ENCODE assay signal across 1 cellular context in genomic region chrX:153627675-153628111, GRCh38.
TF ChIP-seq lines count a peak whose summit lies in the region.

No MANE protein-coding gene starts in this region.

TF ChIP-seq in HepG2, 621 proteins besides CTCF, POLR2A, EP300 and RAD21 (continued from another document and continues in another):
- no peak for TF ChIP-seq ARHGAP35 (CRISPR knock-in tag; IDR thresholded peaks at IDR 0.05; ENCODE audit: borderline replicate concordance)
- TF ChIP-seq NFE2L2 (IDR thresholded peaks at IDR 0.05; ENCODE audit: low read length), result no peak
- no peak for TF ChIP-seq NFKBIZ (CRISPR knock-in tag; IDR thresholded peaks at IDR 0.05)
- TF ChIP-seq TAF1 (CRISPR knock-in tag; IDR thresholded peaks at IDR 0.05), result peak; percentile 73
- TF ChIP-seq POLR2AphosphoS2 (IDR thresholded peaks at IDR 0.05; ENCODE audit: low read depth, low read length), result no peak
- TF ChIP-seq GPN1 (CRISPR knock-in tag; IDR thresholded peaks at IDR 0.05; ENCODE audit: borderline replicate concordance), result no peak
- TF ChIP-seq MYC (CRISPR knock-in tag; IDR thresholded peaks at IDR 0.05; ENCODE audit: borderline replicate concordance), result peak; percentile 90
- 0 out of 2 replicates have a peak, but pooled peaks have one; percentile 24 for TF ChIP-seq E2F5 (CRISPR knock-in tag; conservative IDR thresholded peaks at IDR 0.05)
- peak; percentile 65 for TF ChIP-seq ZFP91 (CRISPR knock-in tag; IDR thresholded peaks at IDR 0.05; ENCODE audit: borderline replicate concordance)
- no peak for TF ChIP-seq RAD51 (IDR thresholded peaks at IDR 0.05; ENCODE audit: borderline replicate concordance)
- TF ChIP-seq MAZ (IDR thresholded peaks at IDR 0.05; ENCODE audit: borderline replicate concordance, low read depth, low read length), result 0 out of 2 replicates have a peak, but pooled peaks have one; percentile 26
- TF ChIP-seq MAZ (CRISPR knock-in tag; IDR thresholded peaks at IDR 0.05; ENCODE audit: low read depth), result 0 out of 2 replicates have a peak, but pooled peaks have one; percentile 23
- no peak; the same call in 1 of the 2 replicates for TF ChIP-seq RFXANK (CRISPR knock-in tag; IDR thresholded peaks at IDR 0.05)
- TF ChIP-seq PCBP2 (optimal IDR thresholded peaks at IDR 0.05; ENCODE audit: low read depth, low read length, poor library complexity, severe bottlenecking), result no peak
- TF ChIP-seq IRF2 (CRISPR knock-in tag; IDR thresholded peaks at IDR 0.05), result peak; percentile 55; the same call in 1 of the 2 replicates
- TF ChIP-seq ZNF512B (CRISPR knock-in tag; IDR thresholded peaks at IDR 0.05; ENCODE audit: borderline replicate concordance), result no peak
- TF ChIP-seq SP140L (CRISPR knock-in tag; IDR thresholded peaks at IDR 0.05; ENCODE audit: borderline replicate concordance), result no peak
- no peak for TF ChIP-seq ZNF362 (CRISPR knock-in tag; IDR thresholded peaks at IDR 0.05; ENCODE audit: borderline replicate concordance)
- TF ChIP-seq KLF15 (CRISPR knock-in tag; IDR thresholded peaks at IDR 0.05; ENCODE audit: borderline replicate concordance), result no peak
- TF ChIP-seq SMARCE1 (IDR thresholded peaks at IDR 0.05; ENCODE audit: borderline replicate concordance), result no peak
- no peak; the same call in 1 of the 2 replicates for TF ChIP-seq AHDC1 (CRISPR knock-in tag; IDR thresholded peaks at IDR 0.05; ENCODE audit: borderline replicate concordance)
- TF ChIP-seq IKZF4 (CRISPR knock-in tag; IDR thresholded peaks at IDR 0.05; ENCODE audit: borderline replicate concordance, low read depth, not compliant biosample characterization), result no peak
- 0 out of 2 replicates have a peak, but pooled peaks have one; percentile 51 for TF ChIP-seq ZSCAN9 (CRISPR knock-in tag; IDR thresholded peaks at IDR 0.05; ENCODE audit: borderline replicate concordance)
- TF ChIP-seq NKX3-1 (CRISPR knock-in tag; IDR thresholded peaks at IDR 0.05), result 0 out of 2 replicates have a peak, but pooled peaks have one; percentile 64
- TF ChIP-seq RCOR2 (CRISPR knock-in tag; IDR thresholded peaks at IDR 0.05), result no peak
- peak; percentile 82 for TF ChIP-seq SALL1 (CRISPR knock-in tag; IDR thresholded peaks at IDR 0.05)
- no peak for TF ChIP-seq PLRG1 (conservative IDR thresholded peaks at IDR 0.05)
- TF ChIP-seq STAT5B (CRISPR knock-in tag; IDR thresholded peaks at IDR 0.05), result no peak
- TF ChIP-seq SSRP1 (CRISPR knock-in tag; IDR thresholded peaks at IDR 0.05), result peak; percentile 48; the same call in 1 of the 2 replicates
- TF ChIP-seq ZNF510 (CRISPR knock-in tag; IDR thresholded peaks at IDR 0.05; ENCODE audit: low read depth), result no peak
- TF ChIP-seq PITX1 (CRISPR knock-in tag; IDR thresholded peaks at IDR 0.05), result peak; percentile 74; the same call in 1 of the 2 replicates
- TF ChIP-seq ZNF414 (CRISPR knock-in tag; IDR thresholded peaks at IDR 0.05), result no peak; the same call in 1 of the 2 replicates
- TF ChIP-seq HNRNPL (IDR thresholded peaks at IDR 0.05; ENCODE audit: low read depth, low read length), result peak; percentile 94
- no peak; the same call in 1 of the 2 replicates for TF ChIP-seq ZBTB20 (CRISPR knock-in tag; IDR thresholded peaks at IDR 0.05; ENCODE audit: borderline replicate concordance, low read depth)
- no peak for TF ChIP-seq REXO4 (CRISPR knock-in tag; IDR thresholded peaks at IDR 0.05; ENCODE audit: borderline replicate concordance)
- no peak for TF ChIP-seq KMT2A (CRISPR knock-in tag; IDR thresholded peaks at IDR 0.05)
- TF ChIP-seq TEAD2 (CRISPR knock-in tag; IDR thresholded peaks at IDR 0.05), result peak; percentile 46; the same call in 1 of the 2 replicates
- peak; percentile 42 for TF ChIP-seq ZBTB10 (CRISPR knock-in tag; IDR thresholded peaks at IDR 0.05; ENCODE audit: borderline replicate concordance)
- no peak for TF ChIP-seq HMG20B (CRISPR knock-in tag; conservative IDR thresholded peaks at IDR 0.05)
- TF ChIP-seq ZMYM4 (CRISPR knock-in tag; IDR thresholded peaks at IDR 0.05), result peak; percentile 36; the same call in 1 of the 2 replicates
- TF ChIP-seq KAT7 (CRISPR knock-in tag; IDR thresholded peaks at IDR 0.05; ENCODE audit: borderline replicate concordance), result no peak
- no peak for TF ChIP-seq ATF3 (CRISPR knock-in tag; IDR thresholded peaks at IDR 0.05)
- TF ChIP-seq ZNF333 (CRISPR knock-in tag; IDR thresholded peaks at IDR 0.05; ENCODE audit: borderline replicate concordance), result no peak
- no peak; the same call in 1 of the 2 replicates for TF ChIP-seq ZC3H13 (CRISPR knock-in tag; IDR thresholded peaks at IDR 0.05)
- peak; percentile 95 for TF ChIP-seq AGO2 (optimal IDR thresholded peaks at IDR 0.05; ENCODE audit: low read depth, low read length)
- TF ChIP-seq ZNF761 (CRISPR knock-in tag; conservative IDR thresholded peaks at IDR 0.05), result peak; percentile 58; the same call in 1 of the 2 replicates
- no peak for TF ChIP-seq GTF3A (CRISPR knock-in tag; conservative IDR thresholded peaks at IDR 0.05)
- no peak; the same call in 1 of the 2 replicates for TF ChIP-seq PHF8 (CRISPR knock-in tag; IDR thresholded peaks at IDR 0.05)
- TF ChIP-seq ZNF547 (CRISPR knock-in tag; IDR thresholded peaks at IDR 0.05), result peak; percentile 40; the same call in 1 of the 2 replicates
- TF ChIP-seq ISX (CRISPR knock-in tag; conservative IDR thresholded peaks at IDR 0.05), result no peak
- peak; percentile 88; the same call in 1 of the 2 replicates for TF ChIP-seq TFDP1 (CRISPR knock-in tag; IDR thresholded peaks at IDR 0.05; ENCODE audit: borderline replicate concordance)
- TF ChIP-seq U2AF1 (optimal IDR thresholded peaks at IDR 0.05; ENCODE audit: low read depth, low read length), result no peak
